Comparison of ENCODE assay signal across 1 cellular context in genomic region chr2:177881001-177881748, GRCh38.
TF ChIP-seq lines count a peak whose summit lies in the region.

No MANE protein-coding gene starts in this region.

TF ChIP-seq in liver, 16 proteins besides CTCF, POLR2A, EP300 and RAD21 (continued from another document):
- peak; percentile 42 for TF ChIP-seq ATF3 (IDR thresholded peaks at IDR 0.05)
- TF ChIP-seq HNF4G (IDR thresholded peaks at IDR 0.05), result no peak
